8 cellular contexts compared by ENCODE assay signal in genomic region chr2:55268288-55268906, GRCh38. TPM values are rescaled to one million over a fixed set of nuclear protein-coding genes. Genes with fewer than 3 reads are reported as not detected.
DNase-seq lines count a peak whose midpoint lies in the region; ATAC-seq and TF ChIP-seq lines count a peak whose summit lies in the region.

No MANE protein-coding gene starts in this region.

- H3K36me3 ChIP-seq in GM23338 (ENCODE audit: insufficient read depth) (peaks cover 17% of the 10 kb centered on the region), SK-N-SH (replicated peaks in 1 of 2; ENCODE audit: control insufficient read depth in 1 of 2, insufficient read depth in 2 of 2, low read length in 1 of 2) (peaks cover 15 to 22% of the 10 kb centered on the region in 2 experiments)

- H3K9me2 ChIP-seq in GM23338 (ENCODE audit: insufficient read depth) (no peaks in the 10 kb centered on the region), SK-N-SH (no peaks in the 10 kb centered on the region)

- peak overlapping the region; percentile 76 for H3K27ac ChIP-seq in GM23338 (ENCODE audit: low read depth)
- H3K27ac ChIP-seq in SK-N-SH (ENCODE audit: low read depth in 2 of 2, low read length in 1 of 2) = peak overlapping the region; percentile 78 to 85

- WGBS in SK-N-SH (ENCODE audit: low lambda C conversion rate) = 8% methylated on average over 13 of the region's 13 CpGs

- no peak for TF ChIP-seq RAD21 in SK-N-SH (IDR thresholded peaks at IDR 0.05; ENCODE audit: low read length)

- peaks cover 6% of the 10 kb centered on the region; the same call in 1 of the 2 replicates for H3K4me1 ChIP-seq in GM23338 (ENCODE audit: insufficient read depth)
- H3K4me1 ChIP-seq in SK-N-SH (ENCODE audit: control insufficient read depth in 1 of 2, insufficient read depth in 2 of 2, low read depth in 1 of 2, low read length in 1 of 2) = peaks cover 0 to 6% of the 10 kb centered on the region in 2 experiments; a peak in 2 of 4 replicates

- DNase-seq in GM23338 (ENCODE audit: low spot score) (peak; percentile 14), SK-N-SH (no peak), fibroblast of pulmonary artery (ENCODE audit: low read depth) (no peak), renal cortical epithelial cell (ENCODE audit: low read depth) (peak; percentile 18)
- no peak for DNase-seq in central memory CD4-positive, alpha-beta T cell
- no peak for DNase-seq in activated CD8-positive, alpha-beta memory T cell treated with anti-CD3 and anti-CD28 coated beads for 24 hours

- peak overlapping the region; percentile 92 for H2AFZ ChIP-seq in GM23338
- H2AFZ ChIP-seq in SK-N-SH (ENCODE audit: low read depth) = peak overlapping the region; percentile 91

- peaks cover 3% of the 10 kb centered on the region; the same call in 2 of the 3 replicates for H3K4me1 Mint-ChIP-seq in GM23338

- peaks cover 2% of the 10 kb centered on the region; the same call in 1 of the 3 replicates for H3K9me3 Mint-ChIP-seq in GM23338

- H3K4me2 ChIP-seq in GM23338 (peak overlapping the region; percentile 85), SK-N-SH (peak overlapping the region; percentile 90)

- no peak for TF ChIP-seq EP300 in SK-N-SH (IDR thresholded peaks at IDR 0.05; ENCODE audit: borderline replicate concordance in 1 of 2, low read depth in 1 of 2, low read length in 1 of 2)

- no peaks in the 10 kb centered on the region for H4K20me1 ChIP-seq in GM23338 (replicated peaks; ENCODE audit: insufficient read depth)
- no peaks in the 10 kb centered on the region for H4K20me1 ChIP-seq in SK-N-SH (ENCODE audit: insufficient read depth)

- H3K27me3 Mint-ChIP-seq in GM23338 (ENCODE audit: insufficient read depth, low read depth, poor library complexity) = peaks cover 4% of the 10 kb centered on the region

- H3K9ac ChIP-seq in SK-N-SH = peak overlapping the region; percentile 87

- H3K27ac Mint-ChIP-seq in GM23338 = peak overlapping the region; percentile 90

- H3K9me3 ChIP-seq in SK-N-SH = no peaks in the 10 kb centered on the region

- H3F3A ChIP-seq in GM23338 (replicated peaks; ENCODE audit: low read depth) (peaks cover 2% of the 10 kb centered on the region; the same call in 1 of the 2 replicates), SK-N-SH (replicated peaks; ENCODE audit: insufficient read depth) (peaks cover 7% of the 10 kb centered on the region)

- H3K27me3 ChIP-seq in GM23338 (ENCODE audit: insufficient read depth) = no peaks in the 10 kb centered on the region
- H3K27me3 ChIP-seq in SK-N-SH (ENCODE audit: insufficient read depth) = no peaks in the 10 kb centered on the region

- ATAC-seq in GM23338 (no peak), GM19395 (IDR thresholded peaks at IDR 0.05; ENCODE audit: unreplicated experiment) (no peak), HG02759 (IDR thresholded peaks at IDR 0.05; ENCODE audit: unreplicated experiment) (no peak)

- TF ChIP-seq CTCF in GM23338 (conservative IDR thresholded peaks at IDR 0.05; ENCODE audit: low read depth in 2 of 2) (no peak), SK-N-SH (IDR thresholded peaks at IDR 0.05) (no peak), fibroblast of pulmonary artery (IDR thresholded peaks at IDR 0.05; ENCODE audit: low read length, missing control alignments) (no peak)

- peaks cover 10% of the 10 kb centered on the region for H3K79me2 ChIP-seq in GM23338 (replicated peaks; ENCODE audit: insufficient read depth)
- H3K79me2 ChIP-seq in SK-N-SH (ENCODE audit: insufficient read depth) = peaks cover 19% of the 10 kb centered on the region

- peak overlapping the region; percentile 95 for H3K4me3 Mint-ChIP-seq in GM23338

- H3K4me3 ChIP-seq in GM23338 = peak overlapping the region; percentile 80
- H3K4me3 ChIP-seq in SK-N-SH (ENCODE audit: low read depth in 2 of 2, low read length in 1 of 2) = peak overlapping the region; percentile 70 to 90
- peak overlapping the region; percentile 93 for H3K4me3 ChIP-seq in fibroblast of pulmonary artery (replicated peaks; ENCODE audit: low read depth, low read length)

- CTCF ChIA-PET in SK-N-SH (lab: Yijun Ruan, JAX) = interaction anchor here (1.2 to 1.8 kb wide), 2 partner anchors 9 to 252 kb away, joined by 3 to 8 read pairs; no protein-coding TSS in a partner anchor

- peaks cover 17% of the 10 kb centered on the region for H3K36me3 Mint-ChIP-seq in GM23338 (ENCODE audit: low read depth)

- POLR2A ChIA-PET in SK-N-SH (lab: Yijun Ruan, JAX) = interaction anchor here (0.7 kb wide), 1 partner anchor 39 kb away, joined by 3 read pairs; no protein-coding TSS in a partner anchor

TF ChIP-seq in GM23338, 12 proteins besides CTCF, POLR2A, EP300 and RAD21 (continues in another document):
- no peak for TF ChIP-seq ZNF331 (CRISPR knock-in tag; IDR thresholded peaks at IDR 0.05; ENCODE audit: low read depth)
- TF ChIP-seq EZH2phosphoT487 (IDR thresholded peaks at IDR 0.05; ENCODE audit: unreplicated experiment) = no peak
- no peak for TF ChIP-seq NANOG (IDR thresholded peaks at IDR 0.05; ENCODE audit: borderline replicate concordance)
- no peak for TF ChIP-seq POLR2AphosphoS5 (IDR thresholded peaks at IDR 0.05; ENCODE audit: low read depth)
- TF ChIP-seq JUNB (IDR thresholded peaks at IDR 0.05; ENCODE audit: unreplicated experiment) = no peak

TF ChIP-seq in SK-N-SH, 30 proteins besides CTCF, POLR2A, EP300 and RAD21 (continues in another document):
- TF ChIP-seq NRF1 (IDR thresholded peaks at IDR 0.05; ENCODE audit: low read depth, low read length) (no peak), RFX5 (IDR thresholded peaks at IDR 0.05; ENCODE audit: low read length) (no peak), FOXJ3 (CRISPR knock-in tag; IDR thresholded peaks at IDR 0.05) (no peak), POLR2AphosphoS5 (IDR thresholded peaks at IDR 0.05; ENCODE audit: low read depth, low read length) (no peak), FOXM1 (IDR thresholded peaks at IDR 0.05; ENCODE audit: low read depth) (no peak), USF1 (IDR thresholded peaks at IDR 0.05; ENCODE audit: borderline replicate concordance, low read depth) (no peak), TCF12 (IDR thresholded peaks at IDR 0.05) (no peak), YY1 (IDR thresholded peaks at IDR 0.05; ENCODE audit: low read depth) (no peak), NFIC (IDR thresholded peaks at IDR 0.05; ENCODE audit: borderline replicate concordance) (no peak), MAX (IDR thresholded peaks at IDR 0.05; ENCODE audit: low read depth) (no peak), MEF2A (IDR thresholded peaks at IDR 0.05; ENCODE audit: borderline replicate concordance, low read depth) (no peak), JUND (IDR thresholded peaks at IDR 0.05) (no peak), USF2 (IDR thresholded peaks at IDR 0.05; ENCODE audit: borderline replicate concordance, low read depth, low read length) (no peak), GABPA (IDR thresholded peaks at IDR 0.05; ENCODE audit: low read depth) (no peak), EZH2phosphoT487 (IDR thresholded peaks at IDR 0.05; ENCODE audit: borderline replicate concordance, low read depth) (no peak)

RNA-seq across cellular contexts. Expression of gene MTIF2, which starts 0.6 kb away (rescaled TPM):
- 38.9 and 39.0 TPM in 2 replicates for total RNA-seq in GM23338 (2014; rRNA removed; shearing (Covaris generic))
- polyA plus RNA-seq in GM23338 (2016; fragmentation: Nextera tagmentation; extraction: Ambion mirVana) (31.9 and 32.5 TPM in 2 replicates), SK-N-SH (2012; rRNA removed) (12.9 and 14.1 TPM in 2 replicates)
- polyA plus RNA-seq in SK-N-SH (2012; cell fraction: cytosol; rRNA removed) = 13.3 and 18.4 TPM in 2 replicates
- 15.5 and 24.3 TPM in 2 replicates for polyA plus RNA-seq in SK-N-SH (2012; cell fraction: nucleus; rRNA removed)
- total RNA-seq in renal cortical epithelial cell = 45.5 and 47.6 TPM in 2 replicates

RNA-seq across cellular contexts. Expression of gene RPS27A, which starts 35.9 kb away (rescaled TPM):
- 1,424 and 1,606 TPM in 2 replicates for total RNA-seq in GM23338 (2014; rRNA removed; shearing (Covaris generic))
- polyA plus RNA-seq in GM23338 (2016; fragmentation: Nextera tagmentation; extraction: Ambion mirVana) = 1,538 and 1,672 TPM in 2 replicates
- 1,777 and 2,471 TPM in 2 replicates for polyA plus RNA-seq in SK-N-SH (2012; rRNA removed)
- 3,120 and 3,746 TPM in 2 replicates for polyA plus RNA-seq in SK-N-SH (2012; cell fraction: cytosol; rRNA removed)
- polyA plus RNA-seq in SK-N-SH (2012; cell fraction: nucleus; rRNA removed) = 421 and 492 TPM in 2 replicates
- 618 and 1,001 TPM in 2 replicates for total RNA-seq in renal cortical epithelial cell

RNA-seq across cellular contexts. Expression of gene CLHC1, which starts 36.3 kb away (rescaled TPM):
- 3.1 and 6.2 TPM in 2 replicates for total RNA-seq in GM23338 (2014; rRNA removed; shearing (Covaris generic))
- 5.0 and 5.1 TPM in 2 replicates for polyA plus RNA-seq in GM23338 (2016; fragmentation: Nextera tagmentation; extraction: Ambion mirVana)
- 3.8 and 7.7 TPM in 2 replicates for polyA plus RNA-seq in SK-N-SH (2012; rRNA removed)
- polyA plus RNA-seq in SK-N-SH (2012; cell fraction: cytosol; rRNA removed) = 5.0 and 5.8 TPM in 2 replicates
- 8.8 and 26.5 TPM in 2 replicates for polyA plus RNA-seq in SK-N-SH (2012; cell fraction: nucleus; rRNA removed)
- total RNA-seq in renal cortical epithelial cell = 1.9 and 22.3 TPM in 2 replicates

Comparison
In these comparisons a context has a peak if more than half of its experiments do, and no peak if none do; other contexts are left out.
1. DNase-seq: peak in GM23338 (single experiment) and renal cortical epithelial cell (single experiment); none in SK-N-SH (single experiment), fibroblast of pulmonary artery (single experiment), central memory CD4-positive, alpha-beta T cell (single experiment) and activated CD8-positive, alpha-beta memory T cell treated with anti-CD3 and anti-CD28 coated beads for 24 hours (single experiment).
2. Peak in every context shown above with its lines, with median percentiles within 50 percentile points of each other: H3K4me3 ChIP-seq.